Comparison of ENCODE assay signal across 21 cellular contexts in genomic region chr14:84987042-84987441, GRCh38.
DNase-seq lines count a peak whose midpoint lies in the region; ATAC-seq and TF ChIP-seq lines count a peak whose summit lies in the region.
"Had no signal": no experiment of that assay in that cellular context is flagged by ENCODE, and none has a peak within 500 bp of the region (broad histone marks: within the 10 kb centered on the region; RNA-seq: fewer than 3 reads in every experiment).

No MANE protein-coding gene starts in this region.

- H3K27ac ChIP-seq in body of pancreas (no peak overlapping the region), osteoblast (ENCODE audit: low read depth, low read length) (no peak overlapping the region)
- H3K27ac ChIP-seq: BLaER1 treated with 17β-estradiol and CSF1 and Interleukin-3, amounts not matched to agents 10 nM and 100 nM; C4-2B had no signal

- ATAC-seq in body of pancreas (peak; percentile 69), HG03095 (IDR thresholded peaks at IDR 0.05; ENCODE audit: unreplicated experiment) (no peak), HG02642 (IDR thresholded peaks at IDR 0.05; ENCODE audit: poor library complexity, unreplicated experiment) (no peak)
- ATAC-seq: CD8-positive, alpha-beta T cell; GM12878 had no signal

- H3K9me3 ChIP-seq in body of pancreas, result no peaks in the 10 kb centered on the region
- no peaks in the 10 kb centered on the region for H3K9me3 ChIP-seq in osteoblast (ENCODE audit: low read depth, low read length)
- H3K9me3 ChIP-seq: Caco-2 had no signal

- DNase-seq in DMS53 treated with DMSO at 0.1 percent for 48 hours (lab: John Stamatoyannopoulos, UW; ENCODE audit: unreplicated experiment) (peak; percentile 20), body of pancreas (peak in 1 of 4 donors; percentile 3), osteoblast (ENCODE audit: insufficient read length, low spot score, missing footprints) (peak; percentile 2), mesothelial cell of epicardium (ENCODE audit: low spot score in 2 of 2, unreplicated experiment in 2 of 2) (no peak), T-helper 9 cell (no peak)
- DNase-seq: 8988T; ACHN; AML-193; Caco-2; Calu3; CD4-positive, alpha-beta T cell; CD8-positive, alpha-beta T cell; DND-41; EL; GDM1 had no signal

- no peak overlapping the region for H2AFZ ChIP-seq in osteoblast (ENCODE audit: low read length)

- no peak for TF ChIP-seq CTCF in body of pancreas (IDR thresholded peaks at IDR 0.05)
- TF ChIP-seq CTCF in osteoblast (IDR thresholded peaks at IDR 0.05; ENCODE audit: extremely low read depth, low read depth, low read length), result no peak
- TF ChIP-seq CTCF in mesothelial cell of epicardium (IDR thresholded peaks at IDR 0.05; ENCODE audit: unreplicated experiment), result no peak

- H3K4me1 Mint-ChIP-seq in mesothelial cell of epicardium, result no peaks in the 10 kb centered on the region
- H3K4me1 Mint-ChIP-seq: B cell had no signal

- no peaks in the 10 kb centered on the region for H3K27me3 Mint-ChIP-seq in mesothelial cell of epicardium (ENCODE audit: low read depth)
- H3K27me3 Mint-ChIP-seq: B cell; CD4-positive, alpha-beta T cell had no signal

- H3K4me2 ChIP-seq in osteoblast (ENCODE audit: insufficient read depth, low read length), result no peak overlapping the region
- H3K4me2 ChIP-seq: BLaER1 treated with 17β-estradiol and CSF1 and Interleukin-3, amounts not matched to agents 10 nM and 100 nM had no signal

- H3K9me3 Mint-ChIP-seq in mesothelial cell of epicardium, result peaks cover 22% of the 10 kb centered on the region

- no peaks in the 10 kb centered on the region for H3K79me2 ChIP-seq in osteoblast (ENCODE audit: insufficient read depth, low read length)

- no peak overlapping the region for H3K27ac Mint-ChIP-seq in mesothelial cell of epicardium
- H3K27ac Mint-ChIP-seq: B cell; CD4-positive, alpha-beta T cell; CD8-positive, alpha-beta T cell had no signal

- peaks cover 10% of the 10 kb centered on the region for H3K4me1 ChIP-seq in body of pancreas
- no peaks in the 10 kb centered on the region for H3K4me1 ChIP-seq in osteoblast (ENCODE audit: insufficient read depth, low read length)
- H3K4me1 ChIP-seq: BLaER1 treated with 17β-estradiol and CSF1 and Interleukin-3, amounts not matched to agents 10 nM and 100 nM; Caco-2 had no signal

- no peak for TF ChIP-seq POLR2A in body of pancreas (IDR thresholded peaks at IDR 0.05)

- H3K4me3 ChIP-seq in body of pancreas (no peak overlapping the region), osteoblast (ENCODE audit: insufficient read depth, low read length) (no peak overlapping the region)
- H3K4me3 ChIP-seq: BLaER1 treated with 17β-estradiol and CSF1 and Interleukin-3, amounts not matched to agents 10 nM and 100 nM; GM12878 had no signal

- H3K4me3 Mint-ChIP-seq in mesothelial cell of epicardium, result no peak overlapping the region
- H3K4me3 Mint-ChIP-seq: B cell; CD4-positive, alpha-beta T cell; CD8-positive, alpha-beta T cell had no signal

- no peaks in the 10 kb centered on the region for H3K36me3 Mint-ChIP-seq in mesothelial cell of epicardium
- H3K36me3 Mint-ChIP-seq: CD8-positive, alpha-beta T cell had no signal

- no peaks in the 10 kb centered on the region for H3K27me3 ChIP-seq in body of pancreas
- H3K27me3 ChIP-seq in osteoblast (ENCODE audit: insufficient read depth, low read length), result no peaks in the 10 kb centered on the region
- H3K27me3 ChIP-seq: BLaER1 treated with 17β-estradiol and CSF1 and Interleukin-3, amounts not matched to agents 10 nM and 100 nM had no signal

- no peaks in the 10 kb centered on the region for H4K20me1 ChIP-seq in osteoblast (ENCODE audit: insufficient read depth, low read length)
- H4K20me1 ChIP-seq: BLaER1 treated with 17β-estradiol and CSF1 and Interleukin-3, amounts not matched to agents 10 nM and 100 nM had no signal

- H3K36me3 ChIP-seq in body of pancreas (replicated peaks in 1 of 2; ENCODE audit: insufficient read depth in 1 of 2, low read depth in 2 of 2) (no peaks in the 10 kb centered on the region), osteoblast (ENCODE audit: insufficient read depth, low read length) (no peaks in the 10 kb centered on the region)
- H3K36me3 ChIP-seq: BLaER1 treated with 17β-estradiol and CSF1 and Interleukin-3, amounts not matched to agents 10 nM and 100 nM had no signal

- intact Hi-C loops in body of pancreas (cut with DNase I), result no loop called here

- 56 to 71% methylated on average over 1 of the region's 1 CpG for WGBS in body of pancreas, 2 donors

Comparison
In these comparisons a context has a peak if more than half of its experiments do, and no peak if none do; other contexts are left out.
1. DNase-seq: peak in DMS53 treated with DMSO at 0.1 percent for 48 hours (single experiment) and osteoblast (single experiment); none in mesothelial cell of epicardium (0 of 2) and T-helper 9 cell (single experiment).